8 cellular contexts compared by ENCODE assay signal in the genomic region with DNA sequence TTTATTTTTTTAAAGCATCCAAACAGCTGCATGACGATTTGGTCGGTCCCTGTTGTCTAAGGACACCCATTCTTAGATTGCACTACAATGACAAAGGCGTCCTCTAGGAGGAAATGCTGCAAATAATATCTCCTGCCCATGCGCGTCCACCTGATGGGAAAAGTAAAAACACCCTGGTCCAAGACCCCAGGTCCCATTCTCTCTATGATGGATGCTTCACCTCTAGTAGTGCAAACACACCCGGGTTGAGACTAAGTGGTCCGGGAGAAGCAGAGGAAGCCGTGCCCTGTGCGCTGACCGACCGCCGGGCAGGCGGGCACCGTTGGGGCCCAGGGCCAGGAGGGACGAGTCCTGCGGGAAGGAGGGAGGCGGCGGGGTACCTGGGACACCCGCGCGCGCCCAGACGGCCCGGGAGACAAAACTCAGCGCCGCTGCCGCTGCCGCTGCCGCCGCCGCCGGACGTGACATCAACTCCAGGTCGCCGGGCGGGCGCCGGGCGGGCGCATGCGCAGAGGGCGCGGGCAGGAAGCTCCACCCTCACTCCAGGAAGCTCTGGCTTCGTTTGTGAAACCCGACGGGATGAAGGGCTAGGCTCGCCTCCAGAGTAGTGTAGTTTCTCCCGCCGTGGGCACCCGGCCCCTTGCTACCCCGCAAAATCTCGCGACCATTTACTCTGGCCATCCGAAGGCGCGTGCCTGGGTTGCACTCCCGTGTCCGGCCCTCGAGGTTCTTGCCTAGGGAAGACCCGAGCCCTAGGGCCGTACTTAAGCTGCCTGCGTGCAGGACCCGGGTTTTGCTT. TPM values are rescaled to one million over a fixed set of nuclear protein-coding genes. Genes with fewer than 3 reads are reported as not detected.
DNase-seq lines count a peak whose midpoint lies in the region; ATAC-seq and TF ChIP-seq lines count a peak whose summit lies in the region.

Gene TBC1D7, minus strand, starts transcription at position 462 of the 799 bp plus-strand sequence. CDS start 1,639 bp downstream, outside the sequence.

- WGBS in mammary epithelial cell (ENCODE audit: low coverage, missing lambda C conversion rate): 0% methylated on average over 22 of the region's 63 CpGs

- BruUV-seq in mammary epithelial cell (replicated peaks; lab: Mats Ljungman, UMichigan): TSS peak; percentile 51

- peak within 1 kb of the TSS; percentile 96 for H2AFZ ChIP-seq in mammary epithelial cell (ENCODE audit: low read depth, low read length)

- intact Hi-C loops in mammary epithelial cell (cut with micrococcal nuclease): loop anchor here (1.0 to 5.0 kb wide), 2 partner anchors 371 to 417 kb away; no protein-coding TSS in a partner anchor

- H3K27ac ChIP-seq in AG04450 (ENCODE audit: low read depth, low read length) (peak within 1 kb of the TSS; percentile 75), mammary epithelial cell (ENCODE audit: insufficient read depth, low read depth, low read length) (peak within 1 kb of the TSS; percentile 76)

- peak; percentile 87 for ATAC-seq in GM18873 (IDR thresholded peaks at IDR 0.05; ENCODE audit: low FRiP score, unreplicated experiment)
- peak; percentile 82 for ATAC-seq in HG03135 (IDR thresholded peaks at IDR 0.05; ENCODE audit: unreplicated experiment)

- DNase-seq in AG04450 (ENCODE audit: low read depth, low spot score) (peak; percentile 55), NCI-H2196 treated with DMSO at 0.1 percent for 48 hours (lab: John Stamatoyannopoulos, UW; ENCODE audit: unreplicated experiment) (peak; percentile 77), mammary epithelial cell (peak; percentile 89), iPS-NIHi7 (ENCODE audit: extremely low spot score) (peak; percentile 94), smooth muscle cell of the brain vasculature (ENCODE audit: low read depth, low spot score) (peak; percentile 78)

- dilution Hi-C loops in mammary epithelial cell (cut with HindIII; ENCODE audit: low sequenced_read_pairs): no loop called here

- no peaks in the 10 kb centered on the region for H4K20me1 ChIP-seq in mammary epithelial cell (ENCODE audit: insufficient read depth, low read length)

- CTCF ChIA-PET in AG04450 (lab: Charles Lee) (interaction anchor here (0.8 to 4.7 kb wide), 9 partner anchors 9 to 287 kb away, joined by 3 to 44 read pairs (median 5); partner anchors contain the start of genes NOL7 and SIRT5), mammary epithelial cell (lab: Charles Lee; ENCODE audit: low non-redundant PET) (no interaction called here)

- no peaks in the 10 kb centered on the region; the same call in 1 of the 2 replicates for H3K9me3 ChIP-seq in AG04450 (ENCODE audit: control insufficient read depth, insufficient read depth, low read length)
- H3K9me3 ChIP-seq in mammary epithelial cell (replicated peaks; ENCODE audit: insufficient read depth, low read length): no peaks in the 10 kb centered on the region

- peaks cover 8% of the 10 kb centered on the region for H3K79me2 ChIP-seq in mammary epithelial cell (ENCODE audit: insufficient read depth, low read length)

- peak within 1 kb of the TSS; percentile 95 for H3K4me2 ChIP-seq in mammary epithelial cell (ENCODE audit: insufficient read depth, low read depth, low read length)

- H3K36me3 ChIP-seq in mammary epithelial cell (ENCODE audit: insufficient read depth, low read length): peaks cover 5% of the 10 kb centered on the region

- H3K9ac ChIP-seq in mammary epithelial cell (ENCODE audit: insufficient read depth, low read length): peak within 1 kb of the TSS; percentile 89

- no peak for TF ChIP-seq CTCF in AG04450 (IDR thresholded peaks at IDR 0.05; ENCODE audit: low read depth, low read length)
- no peak for TF ChIP-seq CTCF in WI38 (IDR thresholded peaks at IDR 0.05; ENCODE audit: low read depth, low read length)
- peak; percentile 12 to 23 for TF ChIP-seq CTCF in mammary epithelial cell (conservative IDR thresholded peaks at IDR 0.05 in 1 of 2, IDR thresholded peaks at IDR 0.05 in 1 of 2; ENCODE audit: extremely low read depth in 1 of 2, insufficient read depth in 1 of 2, low read depth in 1 of 2, low read length in 2 of 2)

- H3K4me1 ChIP-seq in mammary epithelial cell (ENCODE audit: insufficient read depth, low read length): peaks cover 10% of the 10 kb centered on the region

- H3K27me3 ChIP-seq in AG04450 (ENCODE audit: control insufficient read depth, insufficient read depth, low read length): no peaks in the 10 kb centered on the region
- no peaks in the 10 kb centered on the region for H3K27me3 ChIP-seq in mammary epithelial cell (ENCODE audit: insufficient read depth, low read length)

- H3K4me3 ChIP-seq in AG04450 (ENCODE audit: low read depth, low read length) (peak within 1 kb of the TSS; percentile 92), WI38 (ENCODE audit: low read depth, low read length) (peak within 1 kb of the TSS; percentile 96), mammary epithelial cell (replicated peaks in 1 of 3; ENCODE audit: insufficient read depth in 1 of 3, low read depth in 2 of 3, low read length in 3 of 3) (peak within 1 kb of the TSS; percentile 80 to 99 (median 90))

- in situ Hi-C loops in mammary epithelial cell (cut with MboI; ENCODE audit: low sequenced_read_pairs in 2 of 2): loop anchor here in 1 of 2 donors (25.0 kb wide), 1 partner anchor 284 kb away; the partner anchor contains the start of gene NOL7

- POLR2A ChIA-PET in AG04450 (lab: Yijun Ruan, JAX): interaction anchor here (0.7 to 2.5 kb wide), 9 partner anchors 24 to 287 kb away, joined by 3 to 23 read pairs (median 5); partner anchors contain the start of genes GFOD1, NOL7 and SIRT5

RNA-seq across cellular contexts. Expression of gene TBC1D7, which starts in this region (rescaled TPM):
- polyA plus RNA-seq in AG04450 (2011; rRNA removed): 37.6 and 38.6 TPM in 2 replicates
- 30.7 and 31.8 TPM in 2 replicates for polyA minus RNA-seq in AG04450 (2011; rRNA and poly(A)+ RNA removed)
- total RNA-seq in mammary epithelial cell: 10 to 100 TPM; 21.0 to 22.1 TPM
- 21.8 TPM for polyA plus RNA-seq in mammary epithelial cell
- 30.2 TPM for polyA minus RNA-seq in mammary epithelial cell

Comparison
In these comparisons a context has a peak if more than half of its experiments do, and no peak if none do; other contexts are left out.
1. Peak in every context shown above with its lines: DNase-seq, ATAC-seq, H3K4me3 ChIP-seq and H3K27ac ChIP-seq.
2. CTCF ChIP-seq: peak in mammary epithelial cell (2 of 2); none in AG04450 (single experiment) and WI38 (single experiment).